ENCODE assay signal across 1 cellular context in the genomic region with DNA sequence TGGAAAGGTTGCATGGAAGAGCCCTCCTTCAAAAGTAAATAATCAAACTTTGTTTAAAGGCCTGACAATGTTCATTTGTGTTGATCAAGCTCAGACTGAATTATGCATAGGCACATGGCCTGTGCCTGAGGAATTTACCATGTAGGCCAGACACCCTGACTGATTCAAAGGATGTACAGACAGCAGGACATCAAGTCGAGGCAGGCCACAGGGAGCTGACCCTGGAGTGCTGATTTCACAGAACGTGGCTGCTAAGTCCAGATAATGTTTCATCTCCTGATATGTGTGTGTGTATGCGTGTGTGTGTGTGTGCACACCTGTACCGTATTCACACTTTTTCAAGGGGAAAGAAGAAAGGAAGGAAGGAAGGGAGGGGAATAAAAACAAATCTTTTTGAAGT.
TF ChIP-seq lines count a peak whose summit lies in the region.

No MANE protein-coding gene starts in this region.

TF ChIP-seq in K562, 482 proteins besides CTCF, POLR2A, EP300 and RAD21 (continued from another document and continues in another):
- peak; percentile 46 for TF ChIP-seq MGA (IDR thresholded peaks at IDR 0.05)
- TF ChIP-seq ZBTB8A (IDR thresholded peaks at IDR 0.05; ENCODE audit: partially characterized antibody), result no peak
- no peak for TF ChIP-seq KAT8 (IDR thresholded peaks at IDR 0.05; ENCODE audit: low read depth)
- TF ChIP-seq NCOA6 (IDR thresholded peaks at IDR 0.05), result no peak
- TF ChIP-seq, protein P1, sequence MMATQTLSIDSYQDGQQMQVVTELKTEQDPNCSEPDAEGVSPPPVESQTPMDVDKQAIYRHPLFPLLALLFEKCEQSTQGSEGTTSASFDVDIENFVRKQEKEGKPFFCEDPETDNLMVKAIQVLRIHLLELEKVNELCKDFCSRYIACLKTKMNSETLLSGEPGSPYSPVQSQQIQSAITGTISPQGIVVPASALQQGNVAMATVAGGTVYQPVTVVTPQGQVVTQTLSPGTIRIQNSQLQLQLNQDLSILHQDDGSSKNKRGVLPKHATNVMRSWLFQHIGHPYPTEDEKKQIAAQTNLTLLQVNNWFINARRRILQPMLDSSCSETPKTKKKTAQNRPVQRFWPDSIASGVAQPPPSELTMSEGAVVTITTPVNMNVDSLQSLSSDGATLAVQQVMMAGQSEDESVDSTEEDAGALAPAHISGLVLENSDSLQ (IDR thresholded peaks at IDR 0.05), result no peak
- TF ChIP-seq MAZ (CRISPR knock-in tag; conservative IDR thresholded peaks at IDR 0.05 in 1 of 2, IDR thresholded peaks at IDR 0.05 in 1 of 2), result no peak
- TF ChIP-seq, protein P2, sequence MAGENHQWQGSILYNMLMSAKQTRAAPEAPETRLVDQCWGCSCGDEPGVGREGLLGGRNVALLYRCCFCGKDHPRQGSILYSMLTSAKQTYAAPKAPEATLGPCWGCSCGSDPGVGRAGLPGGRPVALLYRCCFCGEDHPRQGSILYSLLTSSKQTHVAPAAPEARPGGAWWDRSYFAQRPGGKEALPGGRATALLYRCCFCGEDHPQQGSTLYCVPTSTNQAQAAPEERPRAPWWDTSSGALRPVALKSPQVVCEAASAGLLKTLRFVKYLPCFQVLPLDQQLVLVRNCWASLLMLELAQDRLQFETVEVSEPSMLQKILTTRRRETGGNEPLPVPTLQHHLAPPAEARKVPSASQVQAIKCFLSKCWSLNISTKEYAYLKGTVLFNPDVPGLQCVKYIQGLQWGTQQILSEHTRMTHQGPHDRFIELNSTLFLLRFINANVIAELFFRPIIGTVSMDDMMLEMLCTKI (IDR thresholded peaks at IDR 0.05; ENCODE audit: partially characterized antibody), result no peak
- peak; percentile 51; the same call in 1 of the 2 replicates for TF ChIP-seq MECOM (CRISPR knock-in tag; IDR thresholded peaks at IDR 0.05)
- TF ChIP-seq ELF4 (CRISPR knock-in tag; IDR thresholded peaks at IDR 0.05), result no peak
- TF ChIP-seq ZKSCAN1 (IDR thresholded peaks at IDR 0.05; ENCODE audit: low read depth, low read length), result no peak
- TF ChIP-seq ZNF830 (CRISPR knock-in tag; IDR thresholded peaks at IDR 0.05), result no peak
- TF ChIP-seq SRF (CRISPR knock-in tag; IDR thresholded peaks at IDR 0.05), result no peak
- TF ChIP-seq, protein P3, sequence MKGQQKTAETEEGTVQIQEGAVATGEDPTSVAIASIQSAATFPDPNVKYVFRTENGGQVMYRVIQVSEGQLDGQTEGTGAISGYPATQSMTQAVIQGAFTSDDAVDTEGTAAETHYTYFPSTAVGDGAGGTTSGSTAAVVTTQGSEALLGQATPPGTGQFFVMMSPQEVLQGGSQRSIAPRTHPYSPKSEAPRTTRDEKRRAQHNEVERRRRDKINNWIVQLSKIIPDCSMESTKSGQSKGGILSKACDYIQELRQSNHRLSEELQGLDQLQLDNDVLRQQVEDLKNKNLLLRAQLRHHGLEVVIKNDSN (CRISPR knock-in tag; IDR thresholded peaks at IDR 0.05), result no peak
- TF ChIP-seq NFRKB (IDR thresholded peaks at IDR 0.05; ENCODE audit: low read depth), result no peak
- TF ChIP-seq ZNF512 (tag; IDR thresholded peaks at IDR 0.05), result no peak
- TF ChIP-seq, protein P4, sequence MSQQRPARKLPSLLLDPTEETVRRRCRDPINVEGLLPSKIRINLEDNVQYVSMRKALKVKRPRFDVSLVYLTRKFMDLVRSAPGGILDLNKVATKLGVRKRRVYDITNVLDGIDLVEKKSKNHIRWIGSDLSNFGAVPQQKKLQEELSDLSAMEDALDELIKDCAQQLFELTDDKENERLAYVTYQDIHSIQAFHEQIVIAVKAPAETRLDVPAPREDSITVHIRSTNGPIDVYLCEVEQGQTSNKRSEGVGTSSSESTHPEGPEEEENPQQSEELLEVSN (IDR thresholded peaks at IDR 0.05; ENCODE audit: borderline replicate concordance in 1 of 2, extremely low read depth in 1 of 2, insufficient read depth in 1 of 2, insufficient read length in 1 of 2, low read depth in 1 of 2, low read length in 1 of 2, poor library complexity in 1 of 2, severe bottlenecking in 1 of 2), result no peak
- TF ChIP-seq TRIM24 (IDR thresholded peaks at IDR 0.05), result no peak
- TF ChIP-seq TRIM28 (IDR thresholded peaks at IDR 0.05), result no peak
- no peak for TF ChIP-seq ZNF175 (CRISPR knock-in tag; IDR thresholded peaks at IDR 0.05; ENCODE audit: low read depth)
- TF ChIP-seq MYBL2 (IDR thresholded peaks at IDR 0.05; ENCODE audit: low read depth), result no peak
- no peak for TF ChIP-seq MYBL2 (CRISPR knock-in tag; IDR thresholded peaks at IDR 0.05; ENCODE audit: borderline replicate concordance)
- TF ChIP-seq SFPQ (IDR thresholded peaks at IDR 0.05; ENCODE audit: low read depth, low read length), result no peak
- no peak for TF ChIP-seq ATF7 (IDR thresholded peaks at IDR 0.05)
- TF ChIP-seq SMAD4 (CRISPR knock-in tag; conservative IDR thresholded peaks at IDR 0.05), result 0 out of 2 replicates have a peak, but pooled peaks have one; percentile 51
- TF ChIP-seq SP2 (IDR thresholded peaks at IDR 0.05; ENCODE audit: extremely low read depth, low read depth, low read length, poor library complexity, severe bottlenecking), result no peak
- no peak for TF ChIP-seq E2F5 (CRISPR knock-in tag; IDR thresholded peaks at IDR 0.05)
- TF ChIP-seq NCOA1 (IDR thresholded peaks at IDR 0.05; ENCODE audit: low read depth), result no peak
